In genomic region chr1:183166439-183166838, GRCh38 we compare ENCODE assay signal across 23 cellular contexts. TPM values are rescaled to one million over a fixed set of nuclear protein-coding genes. Genes with fewer than 3 reads are reported as not detected.
"Had no signal": no experiment of that assay in that cellular context is flagged by ENCODE, and none has a peak within 500 bp of the region (broad histone marks: within the 10 kb centered on the region; RNA-seq: fewer than 3 reads in every experiment).

No MANE protein-coding gene starts in this region.

- H3K36me3 ChIP-seq: left lung, lower lobe of right lung, ovary, suprapubic skin, thoracic aorta, tibial nerve, uterus had no signal

- H3K4me3 ChIP-seq: left lung, lower lobe of right lung, mucosa of descending colon, ovary, skin epidermis, suprapubic skin, thoracic aorta, tibial nerve, uterus had no signal

- H3K4me1 ChIP-seq: left lung, lower lobe of right lung, suprapubic skin, tibial nerve, uterus had no signal

- H3K9me3 ChIP-seq: left lung, lower lobe of right lung, mucosa of descending colon, ovary, suprapubic skin, thoracic aorta, tibial nerve, uterus had no signal

- DNase-seq: hippocampal formation; kidney; left colon; left lung; lower lobe of right lung; midbrain; mucosa of descending colon; naive thymus-derived CD4-positive, alpha-beta T cell; ovary; retina; right cardiac atrium; stimulated activated CD4-positive, alpha-beta T cell treated with anti-CD3 and anti-CD28 coated beads, Interleukin-12 subunit alpha, Interleukin-12 subunit beta, amount 100 ng/mL, for 4 hours; stimulated activated CD4-positive, alpha-beta T cell treated with anti-CD3 and anti-CD28 coated beads, Interleukin-15, amount 100 ng/mL, for 24 hours; stimulated activated CD4-positive, alpha-beta T cell treated with anti-CD3 and anti-CD28 coated beads, Interleukin-2, amount 100 ng/mL, for 24 hours; stimulated activated CD4-positive, alpha-beta T cell treated with anti-CD3 and anti-CD28 coated beads, Interleukin-4, amount 100 ng/mL, for 1 hour; stimulated activated naive CD4-positive, alpha-beta T cell; uterus had no signal

- H3K27me3 ChIP-seq: left lung, ovary, suprapubic skin, tibial nerve, uterus had no signal

- ATAC-seq: left colon; left lung; lower lobe of right lung; mucosa of descending colon; naive thymus-derived CD4-positive, alpha-beta T cell; natural killer cell treated with Interleukin-12 subunit alpha and Interleukin-12 subunit beta and Interleukin-15 and Interleukin-18, amount 100 ng/mL, for 72 hours; right cardiac atrium; sciatic nerve had no signal

- H3K27ac ChIP-seq: left lung, lower lobe of right lung, ovary, skin epidermis, suprapubic skin, thoracic aorta, tibial nerve had no signal

RNA-seq across cellular contexts. Expression of gene LAMC2, which starts 19.6 kb away (rescaled TPM):
- total RNA-seq: natural killer cell treated with Interleukin-12 subunit alpha and Interleukin-12 subunit beta and Interleukin-15 and Interleukin-18, amount 100 ng/mL, for 72 hours had no signal
